ENCODE assay signal across 1 cellular context in the genomic region with DNA sequence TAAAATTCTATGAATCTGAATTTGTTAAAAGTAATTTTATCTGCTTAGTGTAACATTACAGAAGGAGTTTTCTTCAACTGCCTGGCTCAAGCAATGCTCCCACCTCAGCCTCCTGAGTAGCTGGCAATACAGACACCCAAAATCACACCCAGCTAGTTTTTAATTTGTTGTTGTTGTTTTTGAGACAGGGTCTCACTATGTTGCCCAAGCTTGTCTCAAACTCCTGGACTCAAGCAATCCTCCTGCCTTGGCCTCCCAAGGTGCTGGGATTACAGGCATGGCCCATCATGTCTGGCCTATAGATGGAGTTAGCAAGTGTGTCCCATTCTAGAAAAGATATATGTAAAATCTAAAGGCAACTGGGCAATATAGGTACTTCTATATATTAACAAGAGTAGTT.
TF ChIP-seq lines count a peak whose summit lies in the region.

No MANE protein-coding gene starts in this region.

TF ChIP-seq in WTC11, 78 proteins besides CTCF, POLR2A, EP300 and RAD21 (continued from another document):
- TF ChIP-seq, protein P1, sequence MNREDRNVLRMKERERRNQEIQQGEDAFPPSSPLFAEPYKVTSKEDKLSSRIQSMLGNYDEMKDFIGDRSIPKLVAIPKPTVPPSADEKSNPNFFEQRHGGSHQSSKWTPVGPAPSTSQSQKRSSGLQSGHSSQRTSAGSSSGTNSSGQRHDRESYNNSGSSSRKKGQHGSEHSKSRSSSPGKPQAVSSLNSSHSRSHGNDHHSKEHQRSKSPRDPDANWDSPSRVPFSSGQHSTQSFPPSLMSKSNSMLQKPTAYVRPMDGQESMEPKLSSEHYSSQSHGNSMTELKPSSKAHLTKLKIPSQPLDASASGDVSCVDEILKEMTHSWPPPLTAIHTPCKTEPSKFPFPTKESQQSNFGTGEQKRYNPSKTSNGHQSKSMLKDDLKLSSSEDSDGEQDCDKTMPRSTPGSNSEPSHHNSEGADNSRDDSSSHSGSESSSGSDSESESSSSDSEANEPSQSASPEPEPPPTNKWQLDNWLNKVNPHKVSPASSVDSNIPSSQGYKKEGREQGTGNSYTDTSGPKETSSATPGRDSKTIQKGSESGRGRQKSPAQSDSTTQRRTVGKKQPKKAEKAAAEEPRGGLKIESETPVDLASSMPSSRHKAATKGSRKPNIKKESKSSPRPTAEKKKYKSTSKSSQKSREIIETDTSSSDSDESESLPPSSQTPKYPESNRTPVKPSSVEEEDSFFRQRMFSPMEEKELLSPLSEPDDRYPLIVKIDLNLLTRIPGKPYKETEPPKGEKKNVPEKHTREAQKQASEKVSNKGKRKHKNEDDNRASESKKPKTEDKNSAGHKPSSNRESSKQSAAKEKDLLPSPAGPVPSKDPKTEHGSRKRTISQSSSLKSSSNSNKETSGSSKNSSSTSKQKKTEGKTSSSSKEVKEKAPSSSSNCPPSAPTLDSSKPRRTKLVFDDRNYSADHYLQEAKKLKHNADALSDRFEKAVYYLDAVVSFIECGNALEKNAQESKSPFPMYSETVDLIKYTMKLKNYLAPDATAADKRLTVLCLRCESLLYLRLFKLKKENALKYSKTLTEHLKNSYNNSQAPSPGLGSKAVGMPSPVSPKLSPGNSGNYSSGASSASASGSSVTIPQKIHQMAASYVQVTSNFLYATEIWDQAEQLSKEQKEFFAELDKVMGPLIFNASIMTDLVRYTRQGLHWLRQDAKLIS (CRISPR knock-in tag; IDR thresholded peaks at IDR 0.05; ENCODE audit: borderline replicate concordance), result no peak
- TF ChIP-seq TEAD4 (CRISPR knock-in tag; IDR thresholded peaks at IDR 0.05) (no peak), NR1H2 (CRISPR knock-in tag; IDR thresholded peaks at IDR 0.05) (no peak), ZNF317 (CRISPR knock-in tag; IDR thresholded peaks at IDR 0.05; ENCODE audit: borderline replicate concordance, low read depth) (no peak), PRRX2 (CRISPR knock-in tag; IDR thresholded peaks at IDR 0.05) (0 out of 2 replicates have a peak, but pooled peaks have one; percentile 72), TEAD1 (CRISPR knock-in tag; IDR thresholded peaks at IDR 0.05) (no peak), HMGA2 (CRISPR knock-in tag; IDR thresholded peaks at IDR 0.05) (no peak), FOXK1 (CRISPR knock-in tag; IDR thresholded peaks at IDR 0.05) (no peak), TP53 (CRISPR knock-in tag; IDR thresholded peaks at IDR 0.05) (no peak), NR2C2 (CRISPR knock-in tag; IDR thresholded peaks at IDR 0.05) (no peak), CBFB (CRISPR knock-in tag; IDR thresholded peaks at IDR 0.05; ENCODE audit: low read depth) (no peak), ZNF121 (CRISPR knock-in tag; IDR thresholded peaks at IDR 0.05) (peak; percentile 94)
- TF ChIP-seq, protein P2, sequence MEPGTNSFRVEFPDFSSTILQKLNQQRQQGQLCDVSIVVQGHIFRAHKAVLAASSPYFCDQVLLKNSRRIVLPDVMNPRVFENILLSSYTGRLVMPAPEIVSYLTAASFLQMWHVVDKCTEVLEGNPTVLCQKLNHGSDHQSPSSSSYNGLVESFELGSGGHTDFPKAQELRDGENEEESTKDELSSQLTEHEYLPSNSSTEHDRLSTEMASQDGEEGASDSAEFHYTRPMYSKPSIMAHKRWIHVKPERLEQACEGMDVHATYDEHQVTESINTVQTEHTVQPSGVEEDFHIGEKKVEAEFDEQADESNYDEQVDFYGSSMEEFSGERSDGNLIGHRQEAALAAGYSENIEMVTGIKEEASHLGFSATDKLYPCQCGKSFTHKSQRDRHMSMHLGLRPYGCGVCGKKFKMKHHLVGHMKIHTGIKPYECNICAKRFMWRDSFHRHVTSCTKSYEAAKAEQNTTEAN (CRISPR knock-in tag; IDR thresholded peaks at IDR 0.05), result no peak
- TF ChIP-seq, protein P3, sequence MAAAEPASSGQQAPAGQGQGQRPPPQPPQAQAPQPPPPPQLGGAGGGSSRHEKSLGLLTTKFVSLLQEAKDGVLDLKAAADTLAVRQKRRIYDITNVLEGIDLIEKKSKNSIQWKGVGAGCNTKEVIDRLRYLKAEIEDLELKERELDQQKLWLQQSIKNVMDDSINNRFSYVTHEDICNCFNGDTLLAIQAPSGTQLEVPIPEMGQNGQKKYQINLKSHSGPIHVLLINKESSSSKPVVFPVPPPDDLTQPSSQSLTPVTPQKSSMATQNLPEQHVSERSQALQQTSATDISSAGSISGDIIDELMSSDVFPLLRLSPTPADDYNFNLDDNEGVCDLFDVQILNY (CRISPR knock-in tag; IDR thresholded peaks at IDR 0.05), result no peak
- TF ChIP-seq, protein P4, sequence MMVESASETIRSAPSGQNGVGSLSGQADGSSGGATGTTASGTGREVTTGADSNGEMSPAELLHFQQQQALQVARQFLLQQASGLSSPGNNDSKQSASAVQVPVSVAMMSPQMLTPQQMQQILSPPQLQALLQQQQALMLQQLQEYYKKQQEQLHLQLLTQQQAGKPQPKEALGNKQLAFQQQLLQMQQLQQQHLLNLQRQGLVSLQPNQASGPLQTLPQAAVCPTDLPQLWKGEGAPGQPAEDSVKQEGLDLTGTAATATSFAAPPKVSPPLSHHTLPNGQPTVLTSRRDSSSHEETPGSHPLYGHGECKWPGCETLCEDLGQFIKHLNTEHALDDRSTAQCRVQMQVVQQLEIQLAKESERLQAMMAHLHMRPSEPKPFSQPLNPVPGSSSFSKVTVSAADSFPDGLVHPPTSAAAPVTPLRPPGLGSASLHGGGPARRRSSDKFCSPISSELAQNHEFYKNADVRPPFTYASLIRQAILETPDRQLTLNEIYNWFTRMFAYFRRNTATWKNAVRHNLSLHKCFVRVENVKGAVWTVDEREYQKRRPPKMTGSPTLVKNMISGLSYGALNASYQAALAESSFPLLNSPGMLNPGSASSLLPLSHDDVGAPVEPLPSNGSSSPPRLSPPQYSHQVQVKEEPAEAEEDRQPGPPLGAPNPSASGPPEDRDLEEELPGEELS (CRISPR knock-in tag; IDR thresholded peaks at IDR 0.05), result no peak
- TF ChIP-seq, protein P5, sequence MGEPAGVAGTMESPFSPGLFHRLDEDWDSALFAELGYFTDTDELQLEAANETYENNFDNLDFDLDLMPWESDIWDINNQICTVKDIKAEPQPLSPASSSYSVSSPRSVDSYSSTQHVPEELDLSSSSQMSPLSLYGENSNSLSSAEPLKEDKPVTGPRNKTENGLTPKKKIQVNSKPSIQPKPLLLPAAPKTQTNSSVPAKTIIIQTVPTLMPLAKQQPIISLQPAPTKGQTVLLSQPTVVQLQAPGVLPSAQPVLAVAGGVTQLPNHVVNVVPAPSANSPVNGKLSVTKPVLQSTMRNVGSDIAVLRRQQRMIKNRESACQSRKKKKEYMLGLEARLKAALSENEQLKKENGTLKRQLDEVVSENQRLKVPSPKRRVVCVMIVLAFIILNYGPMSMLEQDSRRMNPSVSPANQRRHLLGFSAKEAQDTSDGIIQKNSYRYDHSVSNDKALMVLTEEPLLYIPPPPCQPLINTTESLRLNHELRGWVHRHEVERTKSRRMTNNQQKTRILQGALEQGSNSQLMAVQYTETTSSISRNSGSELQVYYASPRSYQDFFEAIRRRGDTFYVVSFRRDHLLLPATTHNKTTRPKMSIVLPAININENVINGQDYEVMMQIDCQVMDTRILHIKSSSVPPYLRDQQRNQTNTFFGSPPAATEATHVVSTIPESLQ (CRISPR knock-in tag; IDR thresholded peaks at IDR 0.05), result no peak
- TF ChIP-seq, protein P6, sequence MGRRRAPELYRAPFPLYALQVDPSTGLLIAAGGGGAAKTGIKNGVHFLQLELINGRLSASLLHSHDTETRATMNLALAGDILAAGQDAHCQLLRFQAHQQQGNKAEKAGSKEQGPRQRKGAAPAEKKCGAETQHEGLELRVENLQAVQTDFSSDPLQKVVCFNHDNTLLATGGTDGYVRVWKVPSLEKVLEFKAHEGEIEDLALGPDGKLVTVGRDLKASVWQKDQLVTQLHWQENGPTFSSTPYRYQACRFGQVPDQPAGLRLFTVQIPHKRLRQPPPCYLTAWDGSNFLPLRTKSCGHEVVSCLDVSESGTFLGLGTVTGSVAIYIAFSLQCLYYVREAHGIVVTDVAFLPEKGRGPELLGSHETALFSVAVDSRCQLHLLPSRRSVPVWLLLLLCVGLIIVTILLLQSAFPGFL (CRISPR knock-in tag; IDR thresholded peaks at IDR 0.05; ENCODE audit: borderline replicate concordance), result no peak
- TF ChIP-seq, protein P7, sequence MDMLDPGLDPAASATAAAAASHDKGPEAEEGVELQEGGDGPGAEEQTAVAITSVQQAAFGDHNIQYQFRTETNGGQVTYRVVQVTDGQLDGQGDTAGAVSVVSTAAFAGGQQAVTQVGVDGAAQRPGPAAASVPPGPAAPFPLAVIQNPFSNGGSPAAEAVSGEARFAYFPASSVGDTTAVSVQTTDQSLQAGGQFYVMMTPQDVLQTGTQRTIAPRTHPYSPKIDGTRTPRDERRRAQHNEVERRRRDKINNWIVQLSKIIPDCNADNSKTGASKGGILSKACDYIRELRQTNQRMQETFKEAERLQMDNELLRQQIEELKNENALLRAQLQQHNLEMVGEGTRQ (CRISPR knock-in tag; IDR thresholded peaks at IDR 0.05), result no peak
- TF ChIP-seq, protein P8, sequence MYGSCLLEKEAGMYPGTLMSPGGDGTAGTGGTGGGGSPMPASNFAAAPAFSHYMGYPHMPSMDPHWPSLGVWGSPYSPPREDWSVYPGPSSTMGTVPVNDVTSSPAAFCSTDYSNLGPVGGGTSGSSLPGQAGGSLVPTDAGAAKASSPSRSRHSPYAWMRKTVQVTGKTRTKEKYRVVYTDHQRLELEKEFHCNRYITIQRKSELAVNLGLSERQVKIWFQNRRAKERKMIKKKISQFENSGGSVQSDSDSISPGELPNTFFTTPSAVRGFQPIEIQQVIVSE (CRISPR knock-in tag; IDR thresholded peaks at IDR 0.05; ENCODE audit: borderline replicate concordance), result no peak
